12 cellular contexts compared by ENCODE assay signal in genomic region chr2:239436669-239437325, GRCh38.
"Had no signal": no experiment of that assay in that cellular context is flagged by ENCODE, and none has a peak within 500 bp of the region (broad histone marks: within the 10 kb centered on the region; RNA-seq: fewer than 3 reads in every experiment).

No MANE protein-coding gene starts in this region.

- H3K4me1 ChIP-seq: parathyroid adenoma had no signal

- H3K27me3 ChIP-seq: tibial nerve had no signal

- DNase-seq: activated CD4-positive, alpha-beta T cell treated with anti-CD3 and anti-CD28 coated beads for 1 hour; activated CD4-positive, alpha-beta T cell treated with anti-CD3 and anti-CD28 coated beads, Interleukin-2, amount 50 U/mL, for 4 hours; activated naive CD4-positive, alpha-beta T cell treated with anti-CD3 and anti-CD28 coated beads, Interleukin-2, amount 10 ng/mL, durations not matched to agents 7 days and 5 days; activated T-cell treated with anti-CD3 and anti-CD28 coated beads for 4 hours; islet precursor cell; mammary epithelial cell; naive B cell; stimulated activated naive B cell treated with anti-CD40 and anti-IgM and Interleukin-4, amounts not matched to agents 10 μg/mL and 1 μg/mL and 100 μg/mL, for 72 hours; T-helper 9 cell had no signal

- H3K36me3 ChIP-seq: tibial nerve had no signal

- H3K27ac ChIP-seq: parathyroid adenoma had no signal

- ATAC-seq: left lobe of liver; stimulated activated naive B cell treated with anti-CD40 and anti-IgM and Interleukin-4, amounts not matched to agents 10 μg/mL and 1 μg/mL and 100 μg/mL, for 72 hours had no signal

- H3K9ac ChIP-seq: parathyroid adenoma had no signal

- H3K4me3 ChIP-seq: tibial nerve had no signal
